ENCODE assay signal across 8 cellular contexts in genomic region chr3:39189648-39190269, GRCh38. TPM values are rescaled to one million over a fixed set of nuclear protein-coding genes. Genes with fewer than 3 reads are reported as not detected.
DNase-seq lines count a peak whose midpoint lies in the region; ATAC-seq and TF ChIP-seq lines count a peak whose summit lies in the region.

No MANE protein-coding gene starts in this region.

- H3K9ac ChIP-seq in neuronal stem cell (ENCODE audit: low read depth, low read length, poor library complexity), result no peak overlapping the region

- no peaks in the 10 kb centered on the region for H3K9me3 ChIP-seq in OCI-LY7 (ENCODE audit: low read length)
- H3K9me3 ChIP-seq in neuronal stem cell (replicated peaks in 1 of 2; ENCODE audit: control insufficient read depth in 2 of 2, insufficient read depth in 1 of 2, low read depth in 1 of 2, low read length in 2 of 2), result no peaks in the 10 kb centered on the region

- peak overlapping the region; percentile 47 for H2BK12ac ChIP-seq in neuronal stem cell (ENCODE audit: low read length)

- H4K91ac ChIP-seq in neuronal stem cell (ENCODE audit: low read depth, low read length, poor library complexity), result no peak overlapping the region

- H2BK120ac ChIP-seq in neuronal stem cell (ENCODE audit: low read depth, low read length), result peak overlapping the region; percentile 17

- no peaks in the 10 kb centered on the region for H4K20me1 ChIP-seq in OCI-LY7 (ENCODE audit: insufficient read depth, low read length)

- no peak overlapping the region for H2BK15ac ChIP-seq in neuronal stem cell (ENCODE audit: low read length)

- TF ChIP-seq CTCF in OCI-LY7 (conservative IDR thresholded peaks at IDR 0.05; ENCODE audit: low read length) (peak; percentile 91), fibroblast of pulmonary artery (IDR thresholded peaks at IDR 0.05; ENCODE audit: low read length, missing control alignments) (peak; percentile 83)

- POLR2A ChIA-PET in OCI-LY7 (lab: Charles Lee), result interaction anchor here (0.5 to 5.8 kb wide), 2 partner anchors 17 to 98 kb away, joined by 6 to 49 read pairs; no protein-coding TSS in a partner anchor

- no peaks in the 10 kb centered on the region for H3K36me3 ChIP-seq in OCI-LY7 (ENCODE audit: insufficient read depth, low read length)
- no peaks in the 10 kb centered on the region for H3K36me3 ChIP-seq in neuronal stem cell (replicated peaks in 1 of 2; ENCODE audit: control insufficient read depth in 2 of 2, insufficient read depth in 2 of 2, low read length in 2 of 2)

- H3K27me3 ChIP-seq in neuronal stem cell (ENCODE audit: control insufficient read depth in 3 of 3, insufficient read depth in 3 of 3, low read depth in 1 of 3, low read length in 3 of 3), result no peaks in the 10 kb centered on the region

- no peak overlapping the region for H4K8ac ChIP-seq in neuronal stem cell (ENCODE audit: low read depth, low read length)

- no TSS peak for BruUV-seq in OCI-LY7 (replicated peaks; lab: Mats Ljungman, UMichigan)

- H2AK5ac ChIP-seq in neuronal stem cell (ENCODE audit: low read depth, low read length), result peak overlapping the region; percentile 79

- H3K4me3 ChIP-seq in OCI-LY7 (ENCODE audit: low read depth, low read length, poor library complexity, severe bottlenecking), result no peak overlapping the region
- no peak overlapping the region for H3K4me3 ChIP-seq in fibroblast of pulmonary artery (replicated peaks; ENCODE audit: low read depth, low read length)
- no peak overlapping the region for H3K4me3 ChIP-seq in neuronal stem cell (ENCODE audit: low read length in 2 of 2)

- H3K4ac ChIP-seq in neuronal stem cell (ENCODE audit: low read length), result no peak overlapping the region

- no peak overlapping the region for H3K23ac ChIP-seq in neuronal stem cell (ENCODE audit: low read depth, low read length, poor library complexity)

- no peaks in the 10 kb centered on the region for H3K9me2 ChIP-seq in OCI-LY7 (ENCODE audit: insufficient read depth, low read length)

- no peaks in the 10 kb centered on the region for H3K79me1 ChIP-seq in neuronal stem cell (ENCODE audit: low read depth, low read length)

- peak; percentile 17 for DNase-seq in NK-92 treated with Interleukin-12 subunit alpha and Interleukin-12 subunit beta, amount 100 ng/mL, for 24 hours (lab: John Stamatoyannopoulos, UW)
- DNase-seq in NK-92 (lab: John Stamatoyannopoulos, UW; ENCODE audit: unreplicated experiment) (no peak), OCI-LY7 (ENCODE audit: low spot score) (peak; percentile 80), activated T-helper 1 cell treated with Interleukin-2 at 50 U/mL for 16 hours (ENCODE audit: low read depth) (peak; percentile 14), fibroblast of pulmonary artery (ENCODE audit: low read depth) (peak; percentile 79), neuronal stem cell (ENCODE audit: low spot score) (peak; percentile 63), ureter (ENCODE audit: low spot score) (peak; percentile 67)

- CTCF ChIA-PET in OCI-LY7 (lab: Charles Lee; ENCODE audit: unreplicated experiment), result interaction anchor here (0.7 to 6.1 kb wide), 6 partner anchors 12 to 102 kb away, joined by 3 to 87 read pairs (median 5); partner anchors contain the start of gene CX3CR1

- H3K14ac ChIP-seq in neuronal stem cell (ENCODE audit: low read length), result no peak overlapping the region

- H2AFZ ChIP-seq in OCI-LY7 (ENCODE audit: low read length) (peak overlapping the region; percentile 82), neuronal stem cell (ENCODE audit: low read length) (peak overlapping the region; percentile 76)

- ATAC-seq in HG03439 (IDR thresholded peaks at IDR 0.05; ENCODE audit: unreplicated experiment), result peak; percentile 46

- H3K4me1 ChIP-seq in OCI-LY7 (ENCODE audit: insufficient read depth, low read length, poor library complexity, severe bottlenecking) (peaks cover 8% of the 10 kb centered on the region), neuronal stem cell (ENCODE audit: control insufficient read depth in 2 of 2, insufficient read depth in 1 of 2, low read depth in 1 of 2, low read length in 2 of 2) (peaks cover 0 to 10% of the 10 kb centered on the region in 2 donors)

- intact Hi-C loops in OCI-LY7 (cut with micrococcal nuclease; ENCODE audit: unreplicated experiment), result loop anchor here (1.0 to 5.0 kb wide), 2 partner anchors 99 to 188 kb away; no protein-coding TSS in a partner anchor

- H3K18ac ChIP-seq in neuronal stem cell (ENCODE audit: low read length), result no peak overlapping the region

- no peak overlapping the region for H3K27ac ChIP-seq in OCI-LY7 (ENCODE audit: low read depth, low read length, poor library complexity, severe bottlenecking)
- no peak overlapping the region for H3K27ac ChIP-seq in neuronal stem cell (replicated peaks; ENCODE audit: low read length)

- H3K4me2 ChIP-seq in OCI-LY7 (ENCODE audit: low read length), result no peak overlapping the region
- no peak overlapping the region for H3K4me2 ChIP-seq in neuronal stem cell (ENCODE audit: insufficient read depth, low read length, poor library complexity, severe bottlenecking)

- no peak overlapping the region for H2BK5ac ChIP-seq in neuronal stem cell (ENCODE audit: low read length)

- WGBS in neuronal stem cell (ENCODE audit: extremely low coverage in 2 of 2, insufficient read length in 2 of 2, insufficient replicate concordance in 1 of 2), 2 donors, result no CpG with 5 or more reads among the region's 8 CpGs

- no peaks in the 10 kb centered on the region for H3K79me2 ChIP-seq in OCI-LY7 (ENCODE audit: insufficient read depth, low read depth, low read length)

RNA-seq across cellular contexts. Expression of gene XIRP1, which starts 2.6 kb away (rescaled TPM):
- not detected in 2 replicates for total RNA-seq in OCI-LY7 (2014; rRNA removed; shearing (Covaris generic))
- total RNA-seq in OCI-LY7 (2022), result not detected in 2 replicates
- not detected for polyA plus RNA-seq in neuronal stem cell (2013, experiment 1 of 2)
- polyA plus RNA-seq in neuronal stem cell (2013, experiment 2 of 2), result 0.01 TPM
- total RNA-seq in ureter, result 0.13 TPM

RNA-seq across cellular contexts. Expression of gene CSRNP1, which starts 36.4 kb away (rescaled TPM):
- 9.5 and 10.5 TPM in 2 replicates for total RNA-seq in OCI-LY7 (2014; rRNA removed; shearing (Covaris generic))
- total RNA-seq in OCI-LY7 (2022), result 9.4 and 9.7 TPM in 2 replicates
- 4.6 TPM for polyA plus RNA-seq in neuronal stem cell (2013, experiment 1 of 2)
- 4.5 TPM for polyA plus RNA-seq in neuronal stem cell (2013, experiment 2 of 2)
- 32.1 TPM for total RNA-seq in ureter
